11 cellular contexts compared by ENCODE assay signal in the genomic region with DNA sequence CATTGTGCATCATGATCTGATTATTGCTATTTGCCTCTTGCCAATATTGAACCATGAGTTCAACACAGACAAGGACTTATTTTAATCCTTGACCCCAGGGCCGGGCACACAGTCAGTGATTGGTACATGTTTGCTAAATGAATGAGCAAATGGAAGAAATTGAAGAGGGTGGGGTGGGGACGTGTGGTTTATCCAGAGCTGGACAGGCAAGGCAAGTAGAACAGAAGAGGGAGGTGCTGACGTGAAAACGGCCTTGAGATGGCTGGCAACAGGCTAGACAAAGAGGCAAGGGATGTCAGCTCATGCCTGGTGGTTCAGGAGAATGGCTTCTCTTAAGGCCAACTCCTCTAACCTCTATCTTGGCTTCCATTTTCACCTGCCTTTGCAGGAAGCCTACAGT. TPM values are rescaled to one million over a fixed set of nuclear protein-coding genes. Genes with fewer than 3 reads are reported as not detected.
DNase-seq lines count a peak whose midpoint lies in the region; ATAC-seq, FAIRE-seq and TF ChIP-seq lines count a peak whose summit lies in the region.
"Not testable (repeated sequence)": the region's sequence is repeated elsewhere in the genome, so short reads cannot be mapped to it uniquely, and the experiment has no call there.
"Had no signal": no experiment of that assay in that cellular context is flagged by ENCODE, and none has a peak within 500 bp of the region (broad histone marks: within the 10 kb centered on the region; RNA-seq: fewer than 3 reads in every experiment).

No MANE protein-coding gene starts in this region.

- in situ Hi-C loops in GM12878 (cut with MboI); K562 (cut with MboI); HepG2 (cut with HindIII; ENCODE audit: extremely low pct_ligation_motif_present, low pct_unique_long_range_greater_than_20kb): not testable (repeated sequence)

- not testable (repeated sequence) for ATAC-seq in GM12878
- ATAC-seq in K562 (peak; percentile 64), left lobe of liver (peak; percentile 78), HepG2 (peak; percentile 74), right lobe of liver (peak; percentile 53 to 85 (median 76))

- not testable (repeated sequence) for H3K36me3 ChIP-seq in GM12878 (ENCODE audit: control insufficient read depth in 2 of 2, insufficient read depth in 2 of 2, low read length in 1 of 2); K562 (ENCODE audit: control insufficient read depth, insufficient read depth, low read length); bronchial epithelial cell (ENCODE audit: control insufficient read depth, insufficient read depth, low read length); HepG2 (replicated peaks in 1 of 2; ENCODE audit: control insufficient read depth in 1 of 2, insufficient read depth in 2 of 2, low read length in 2 of 2); right lobe of liver

- not testable (repeated sequence) for TF ChIP-seq RAD21 in GM12878 (IDR thresholded peaks at IDR 0.05; ENCODE audit: insufficient read depth, low read depth, low read length); K562 (CRISPR knock-in tag; conservative IDR thresholded peaks at IDR 0.05 in 1 of 2, IDR thresholded peaks at IDR 0.05 in 1 of 2); HepG2 (CRISPR knock-in tag; IDR thresholded peaks at IDR 0.05)

- H2AFZ ChIP-seq in GM12878 (ENCODE audit: control insufficient read depth, low read depth, low read length); K562 (ENCODE audit: low read depth, low read length); HepG2 (ENCODE audit: low read length): not testable (repeated sequence)

- not testable (repeated sequence) for BruUV-seq in GM12878 (replicated peaks; lab: Mats Ljungman, UMichigan); HepG2 (replicated peaks; lab: Mats Ljungman, UMichigan)
- BruUV-seq in K562 (replicated peaks; lab: Mats Ljungman, UMichigan): TSS peak; percentile 74

- DNase-seq in HTR-8/SVneo (ENCODE audit: insufficient read length, low spot score); GM12878 (ENCODE audit: low read depth, low spot score); K562 (ENCODE audit: extremely low read depth in 1 of 4, low spot score in 3 of 4); bronchial epithelial cell (ENCODE audit: low read depth); left lobe of liver (ENCODE audit: low spot score); HepG2 (ENCODE audit: low spot score); right lobe of liver: not testable (repeated sequence)

- not testable (repeated sequence) for H3K9ac ChIP-seq in GM12878 (ENCODE audit: control insufficient read depth, insufficient read depth, low read length); K562 (ENCODE audit: insufficient read depth in 1 of 2, low read depth in 2 of 2, low read length in 2 of 2); HepG2 (ENCODE audit: insufficient read depth, low read depth, low read length)

- not testable (repeated sequence) for H3K27ac ChIP-seq in GM12878 (ENCODE audit: control insufficient read depth, insufficient read depth); HepG2 (ENCODE audit: extremely low read length, insufficient read depth, low read length); right lobe of liver
- peak overlapping the region; percentile 80; the same call in 2 of the 3 replicates for H3K27ac ChIP-seq in K562 (ENCODE audit: extremely low read depth, low read depth, low read length)

- CTCF ChIA-PET in GM12878 (lab: Yijun Ruan, JAX); K562 (lab: Yijun Ruan, JAX; ENCODE audit: low intra/inter-chr PET ratio); HepG2 (lab: Yijun Ruan, JAX; ENCODE audit: low intra/inter-chr PET ratio, low total read pairs): not testable (repeated sequence)

- H3K4me1 ChIP-seq in GM12878 (ENCODE audit: control insufficient read depth, insufficient read depth, low read length); K562 (replicated peaks in 1 of 2; ENCODE audit: control insufficient read depth in 2 of 2, insufficient read depth in 2 of 2, low read length in 2 of 2); HepG2 (ENCODE audit: insufficient read depth, low read length); right lobe of liver: not testable (repeated sequence)

- POLR2A ChIA-PET in GM12878 (lab: Charles Lee); HepG2 (lab: Yijun Ruan, JAX): not testable (repeated sequence)
- POLR2A ChIA-PET in K562 (lab: Yijun Ruan, JAX): interaction anchor here (0.9 kb wide), 1 partner anchor 17 kb away, joined by 4 read pairs; the partner anchor contains the start of gene RPL39

- not testable (repeated sequence) for H3K27me3 ChIP-seq in GM12878 (replicated peaks in 1 of 2; ENCODE audit: control insufficient read depth in 2 of 2, insufficient read depth in 2 of 2, low read length in 1 of 2); K562 (ENCODE audit: control insufficient read depth in 2 of 2, insufficient read depth in 2 of 2, low read length in 2 of 2); bronchial epithelial cell (ENCODE audit: control insufficient read depth, insufficient read depth, low read length); HepG2 (ENCODE audit: control insufficient read depth in 1 of 2, insufficient read depth in 2 of 2, low read length in 2 of 2); right lobe of liver

- not testable (repeated sequence) for TF ChIP-seq EP300 in GM12878 (IDR thresholded peaks at IDR 0.05; ENCODE audit: borderline replicate concordance in 1 of 2, control insufficient read depth in 1 of 2, low read depth in 2 of 2, low read length in 2 of 2); K562 (IDR thresholded peaks at IDR 0.05; ENCODE audit: low read length); HepG2 (IDR thresholded peaks at IDR 0.05; ENCODE audit: low read depth in 2 of 2, low read length in 2 of 2); HepG2 (CRISPR knock-in tag; IDR thresholded peaks at IDR 0.05; ENCODE audit: borderline replicate concordance)

- not testable (repeated sequence) for TF ChIP-seq CTCF in GM12878 (IDR thresholded peaks at IDR 0.05 in 2 of 3, conservative IDR thresholded peaks at IDR 0.05 in 1 of 3; ENCODE audit: control insufficient read depth in 2 of 3, extremely low read depth in 1 of 3, insufficient read depth in 1 of 3, low read depth in 3 of 3, low read length in 3 of 3); K562 (IDR thresholded peaks at IDR 0.05 in 2 of 3, conservative IDR thresholded peaks at IDR 0.05 in 1 of 3; ENCODE audit: insufficient read depth in 2 of 3, low read depth in 1 of 3, low read length in 3 of 3); bronchial epithelial cell (IDR thresholded peaks at IDR 0.05; ENCODE audit: insufficient read depth, low read length, severe bottlenecking); HepG2 (CRISPR knock-in tag; IDR thresholded peaks at IDR 0.05); right lobe of liver (IDR thresholded peaks at IDR 0.05)

- intact Hi-C loops in GM12878 (cut with micrococcal nuclease; ENCODE audit: unreplicated experiment); K562 (cut with micrococcal nuclease); HepG2 (cut with micrococcal nuclease; ENCODE audit: unreplicated experiment); right lobe of liver (cut with DNase I): not testable (repeated sequence)

- SMC1A ChIA-PET in GM12878 (lab: Charles Lee; ENCODE audit: uncharacterized antibody, unreplicated experiment): interaction anchor here (1.4 kb wide), 1 partner anchor 62 kb away, joined by 3 read pairs; no protein-coding TSS in a partner anchor

- RAD21 ChIA-PET in GM12878 (lab: Charles Lee; ENCODE audit: unreplicated experiment): not testable (repeated sequence)

- WGBS in GM12878 (ENCODE audit: insufficient coverage, insufficient replicate concordance, low lambda C conversion rate, missing lambda C conversion rate): no CpG with 5 or more reads among the region's 4 CpGs
- no CpG with 5 or more reads among the region's 4 CpGs for WGBS in K562 (ENCODE audit: insufficient coverage, low coverage, missing lambda C conversion rate)
- WGBS in HepG2 (ENCODE audit: low lambda C conversion rate): 0% methylated on average over 1 of the region's 4 CpGs
- WGBS in right lobe of liver (ENCODE audit: insufficient coverage, low coverage, low lambda C conversion rate, missing lambda C conversion rate): no CpG with 5 or more reads among the region's 4 CpGs

- H4K20me1 ChIP-seq in GM12878 (ENCODE audit: control insufficient read depth, insufficient read depth); K562 (replicated peaks; ENCODE audit: control insufficient read depth, insufficient read depth, low read length); HepG2 (ENCODE audit: insufficient read depth, low read length): not testable (repeated sequence)

- not testable (repeated sequence) for H3K4me3 ChIP-seq in GM12878; K562; bronchial epithelial cell (ENCODE audit: low read depth, low read length); HepG2 (replicated peaks in 1 of 3; ENCODE audit: insufficient read depth in 1 of 3, low read depth in 2 of 3, low read length in 3 of 3); right lobe of liver

- not testable (repeated sequence) for H3K4me2 ChIP-seq in GM12878 (ENCODE audit: control insufficient read depth, insufficient read depth); K562 (ENCODE audit: insufficient read depth, low read length); HepG2 (ENCODE audit: low read depth, low read length)

- not testable (repeated sequence) for TF ChIP-seq POLR2A in GM12878 (IDR thresholded peaks at IDR 0.05; ENCODE audit: low read depth, low read length); K562 (conservative IDR thresholded peaks at IDR 0.05); HepG2 (IDR thresholded peaks at IDR 0.05; ENCODE audit: insufficient read depth in 1 of 2, low read depth in 2 of 2, low read length in 2 of 2); right lobe of liver (IDR thresholded peaks at IDR 0.05)

- not testable (repeated sequence) for H3K79me2 ChIP-seq in GM12878 (ENCODE audit: control insufficient read depth, insufficient read depth, low read length); K562 (ENCODE audit: control insufficient read depth, insufficient read depth, low read length); HepG2 (ENCODE audit: insufficient read depth, low read length)

- FAIRE-seq in HTR-8/SVneo (lab: Jason Lieb, UNC) (peak; percentile 88), GM12878 (lab: Jason Lieb, UNC) (peak; percentile 61), bronchial epithelial cell (lab: Jason Lieb, UNC) (peak; percentile 73)
- FAIRE-seq in K562 (lab: Jason Lieb, UNC); HepG2 (lab: Jason Lieb, UNC): not testable (repeated sequence)

- H3K9me3 ChIP-seq in GM12878 (replicated peaks; ENCODE audit: control insufficient read depth, insufficient read depth, low read length); K562 (replicated peaks; ENCODE audit: control insufficient read depth, insufficient read depth, low read depth, low read length); HepG2 (ENCODE audit: low read length); right lobe of liver: not testable (repeated sequence)

- H3K9me1 ChIP-seq in K562 (ENCODE audit: control insufficient read depth, insufficient read depth, low read length): not testable (repeated sequence)

RNA-seq across cellular contexts. Expression of gene RPL39, which starts 17.0 kb away (rescaled TPM):
- 298 and 461 TPM in 2 replicates for total RNA-seq in GM12878 (2013; cell fraction: nucleolus; rRNA removed)
- total RNA-seq in GM12878 (2014; rRNA removed) (1,792 and 2,082 TPM in 2 replicates), GM12878 (2014; rRNA removed; fragmentation: Illumina TruSeq; extraction: Trizol) (3,753 and 4,112 TPM in 2 replicates), GM12878 (2021) (2,274 and 2,439 TPM in 2 replicates), K562 (2014; rRNA removed) (1,067 and 1,382 TPM in 2 replicates), K562 (2014; rRNA removed; fragmentation: Illumina TruSeq; extraction: Trizol) (4,057 and 4,318 TPM in 2 replicates), K562 (2015; rRNA removed; fragmentation: Illumina TruSeq; extraction: Trizol) (2,995 and 3,004 TPM in 2 replicates), K562 (2021) (2,027 and 2,325 TPM in 2 replicates), bronchial epithelial cell (2,415 and 8,689 TPM in 2 replicates), left lobe of liver (513 TPM), HepG2 (2016; rRNA removed; fragmentation: Illumina TruSeq; extraction: Trizol) (3,547 and 3,928 TPM in 2 replicates), right lobe of liver (1,000 to 10,000 TPM in 2 of 6 experiments, 100 to 1,000 TPM in 4; 587 to 2,308 (median 667) TPM)
- 4,793 TPM for polyA plus RNA-seq in GM12878 (2011; ENCODE audit: low read depth)
- polyA plus RNA-seq in GM12878 (2011; rRNA removed) (4,235 and 5,931 TPM in 2 replicates), GM12878 (2014; fragmentation: Illumina TruSeq; extraction: Trizol) (6,541 and 7,422 TPM in 2 replicates), GM12878 (2014; fragmentation: Nextera tagmentation; extraction: Ambion mirVana) (1,000 to 10,000 TPM; 4,146 to 5,350 TPM), GM12878 (2014; rRNA removed) (2,881 and 3,581 TPM in 2 replicates), GM12878 (2016; fragmentation: Nextera tagmentation; extraction: Ambion mirVana) (1,000 to 10,000 TPM; 1,812 to 1,889 TPM), K562 (2011; rRNA removed) (3,720 and 3,778 TPM in 2 replicates), K562 (2014; fragmentation: Illumina TruSeq; extraction: Trizol) (4,858 and 5,043 TPM in 2 replicates), K562 (2014; fragmentation: Nextera tagmentation; extraction: Ambion mirVana) (1,000 to 10,000 TPM; 3,226 to 3,583 TPM), K562 (2014; rRNA removed) (2,850 and 3,458 TPM in 2 replicates), HepG2 (2011; rRNA removed) (2,024 and 2,312 TPM in 2 replicates)
- polyA plus RNA-seq in GM12878 (2011; cell fraction: cytosol; rRNA removed): 2,324 and 2,798 TPM in 2 replicates
- polyA plus RNA-seq in GM12878 (2011; cell fraction: nucleus; rRNA removed): 799 and 1,687 TPM in 2 replicates
- 9,814 and 10,250 TPM in 2 replicates for polyA plus RNA-seq in GM12878 (2012)
- 1,155 and 1,469 TPM in 2 replicates for polyA minus RNA-seq in GM12878 (2011; rRNA and poly(A)+ RNA removed)
- 295 and 328 TPM in 2 replicates for polyA minus RNA-seq in GM12878 (2011; cell fraction: cytosol; rRNA and poly(A)+ RNA removed)
- polyA minus RNA-seq in GM12878 (2011; cell fraction: nucleus; rRNA and poly(A)+ RNA removed): 71.3 and 90.8 TPM in 2 replicates
- total RNA-seq in K562 (2011; cell fraction: chromatin; rRNA removed; ENCODE audit: low replicate concordance): 163 and 225 TPM in 2 replicates
- total RNA-seq in K562 (2011; cell fraction: nucleolus; rRNA removed): 259 and 268 TPM in 2 replicates
- 538 and 1,218 TPM in 2 replicates for total RNA-seq in K562 (2011; cell fraction: nucleoplasm; rRNA removed)
- 1,208 and 3,177 TPM in 2 replicates for polyA plus RNA-seq in K562 (2011; cell fraction: cytosol; rRNA removed)
- polyA plus RNA-seq in K562 (2011; cell fraction: nucleus; rRNA removed): 415 and 1,277 TPM in 2 replicates
- 4,647 and 6,635 TPM in 2 replicates for polyA plus RNA-seq in K562 (2012)
- 1,510 and 2,086 TPM in 2 replicates for polyA minus RNA-seq in K562 (2011; rRNA and poly(A)+ RNA removed)
- 276 and 372 TPM in 2 replicates for polyA minus RNA-seq in K562 (2011; cell fraction: cytosol; rRNA and poly(A)+ RNA removed)
- 48.2 and 180 TPM in 2 replicates for polyA minus RNA-seq in K562 (2011; cell fraction: nucleus; rRNA and poly(A)+ RNA removed)
- total RNA-seq in HepG2 (2016; cell fraction: cytosol; rRNA removed; fragmentation: Illumina TruSeq; extraction: Trizol; ENCODE audit: low read depth): 5,522 and 6,331 TPM in 2 replicates
- total RNA-seq in HepG2 (2016; cell fraction: insoluble cytoplasmic fraction; rRNA removed; fragmentation: Illumina TruSeq; extraction: Trizol): 3,541 and 3,944 TPM in 2 replicates
- 8,253 and 8,590 TPM in 2 replicates for total RNA-seq in HepG2 (2016; cell fraction: membrane; rRNA removed; fragmentation: Illumina TruSeq; extraction: Trizol)
- 1,224 and 1,272 TPM in 2 replicates for total RNA-seq in HepG2 (2016; cell fraction: nucleus; rRNA removed; fragmentation: Illumina TruSeq; extraction: Trizol)
- polyA plus RNA-seq in HepG2 (2011; cell fraction: cytosol; rRNA removed): 1,813 and 3,532 TPM in 2 replicates
- polyA plus RNA-seq in HepG2 (2011; cell fraction: nucleus; rRNA removed): 603 and 692 TPM in 2 replicates
- polyA plus RNA-seq in HepG2 (2012): 6,677 and 8,105 TPM in 2 replicates
- 5,588 and 5,933 TPM in 2 replicates for polyA plus RNA-seq in HepG2 (2016; cell fraction: cytosol; fragmentation: Illumina TruSeq; extraction: Trizol; ENCODE audit: low read depth)
- polyA plus RNA-seq in HepG2 (2016; cell fraction: insoluble cytoplasmic fraction; fragmentation: Illumina TruSeq; extraction: Trizol; ENCODE audit: low read depth): 3,018 and 3,146 TPM in 2 replicates
- polyA plus RNA-seq in HepG2 (2016; cell fraction: membrane; fragmentation: Illumina TruSeq; extraction: Trizol; ENCODE audit: low read depth): 6,670 and 7,089 TPM in 2 replicates
- polyA plus RNA-seq in HepG2 (2016; cell fraction: nucleus; fragmentation: Illumina TruSeq; extraction: Trizol; ENCODE audit: insufficient read depth, low read depth): 1,707 and 1,826 TPM in 2 replicates
- polyA minus RNA-seq in HepG2 (2011; rRNA and poly(A)+ RNA removed; ENCODE audit: low replicate concordance): 70.8 and 199 TPM in 2 replicates
- polyA minus RNA-seq in HepG2 (2011; cell fraction: cytosol; rRNA and poly(A)+ RNA removed): 275 and 347 TPM in 2 replicates
- 102 and 178 TPM in 2 replicates for polyA minus RNA-seq in HepG2 (2011; cell fraction: nucleus; rRNA and poly(A)+ RNA removed)

RNA-seq across cellular contexts. Expression of gene UPF3B, which starts 44.3 kb away (rescaled TPM):
- total RNA-seq in GM12878 (2013; cell fraction: nucleolus; rRNA removed): 11.4 and 12.5 TPM in 2 replicates
- total RNA-seq in GM12878 (2014; rRNA removed) (5.7 and 7.2 TPM in 2 replicates), GM12878 (2014; rRNA removed; fragmentation: Illumina TruSeq; extraction: Trizol) (15.0 and 16.5 TPM in 2 replicates), GM12878 (2021) (12.3 and 14.4 TPM in 2 replicates), K562 (2014; rRNA removed) (17.5 and 17.6 TPM in 2 replicates), K562 (2014; rRNA removed; fragmentation: Illumina TruSeq; extraction: Trizol) (32.3 and 38.1 TPM in 2 replicates), K562 (2015; rRNA removed; fragmentation: Illumina TruSeq; extraction: Trizol) (28.3 and 32.3 TPM in 2 replicates), K562 (2021) (17.9 and 19.7 TPM in 2 replicates), bronchial epithelial cell (1.1 and 2.9 TPM in 2 replicates), left lobe of liver (2.9 TPM), HepG2 (2016; rRNA removed; fragmentation: Illumina TruSeq; extraction: Trizol) (7.2 and 8.2 TPM in 2 replicates), right lobe of liver (1 to 10 TPM; 1.9 to 3.5 (median 2.5) TPM)
- 11.6 TPM for polyA plus RNA-seq in GM12878 (2011; ENCODE audit: low read depth)
- polyA plus RNA-seq in GM12878 (2011; rRNA removed) (24.8 and 38.7 TPM in 2 replicates), GM12878 (2014; fragmentation: Illumina TruSeq; extraction: Trizol) (35.3 and 44.1 TPM in 2 replicates), GM12878 (2014; fragmentation: Nextera tagmentation; extraction: Ambion mirVana) (10 to 100 TPM; 24.6 to 27.0 TPM), GM12878 (2014; rRNA removed) (14.6 and 17.4 TPM in 2 replicates), GM12878 (2016; fragmentation: Nextera tagmentation; extraction: Ambion mirVana) (10 to 100 TPM; 22.1 to 22.2 TPM), K562 (2011; rRNA removed) (23.1 and 31.8 TPM in 2 replicates), K562 (2014; fragmentation: Illumina TruSeq; extraction: Trizol) (44.0 and 57.0 TPM in 2 replicates), K562 (2014; fragmentation: Nextera tagmentation; extraction: Ambion mirVana) (10 to 100 TPM; 24.1 to 37.5 TPM), K562 (2014; rRNA removed) (37.9 and 40.8 TPM in 2 replicates), HepG2 (2011; rRNA removed) (4.6 and 5.2 TPM in 2 replicates)
- polyA plus RNA-seq in GM12878 (2011; cell fraction: cytosol; rRNA removed): 5.8 and 6.9 TPM in 2 replicates
- polyA plus RNA-seq in GM12878 (2011; cell fraction: nucleus; rRNA removed): 12.3 and 14.4 TPM in 2 replicates
- polyA plus RNA-seq in GM12878 (2012): 16.7 and 17.3 TPM in 2 replicates
- 4.1 and 5.0 TPM in 2 replicates for polyA minus RNA-seq in GM12878 (2011; rRNA and poly(A)+ RNA removed)
- 1.6 and 3.3 TPM in 2 replicates for polyA minus RNA-seq in GM12878 (2011; cell fraction: cytosol; rRNA and poly(A)+ RNA removed)
- 3.3 and 3.4 TPM in 2 replicates for polyA minus RNA-seq in GM12878 (2011; cell fraction: nucleus; rRNA and poly(A)+ RNA removed)
- 5.5 and 22.5 TPM in 2 replicates for total RNA-seq in K562 (2011; cell fraction: chromatin; rRNA removed; ENCODE audit: low replicate concordance)
- 4.9 and 5.3 TPM in 2 replicates for total RNA-seq in K562 (2011; cell fraction: nucleolus; rRNA removed)
- 7.7 and 8.8 TPM in 2 replicates for total RNA-seq in K562 (2011; cell fraction: nucleoplasm; rRNA removed)
- polyA plus RNA-seq in K562 (2011; cell fraction: cytosol; rRNA removed): 3.5 and 7.9 TPM in 2 replicates
- polyA plus RNA-seq in K562 (2011; cell fraction: nucleus; rRNA removed): 8.2 and 13.0 TPM in 2 replicates
- 25.6 and 37.7 TPM in 2 replicates for polyA plus RNA-seq in K562 (2012)
- polyA minus RNA-seq in K562 (2011; rRNA and poly(A)+ RNA removed): 18.5 and 21.4 TPM in 2 replicates
- polyA minus RNA-seq in K562 (2011; cell fraction: cytosol; rRNA and poly(A)+ RNA removed): 6.7 and 6.8 TPM in 2 replicates
- 4.4 and 8.8 TPM in 2 replicates for polyA minus RNA-seq in K562 (2011; cell fraction: nucleus; rRNA and poly(A)+ RNA removed)
- 0.62 and 0.81 TPM in 2 replicates for total RNA-seq in HepG2 (2016; cell fraction: cytosol; rRNA removed; fragmentation: Illumina TruSeq; extraction: Trizol; ENCODE audit: low read depth)
- total RNA-seq in HepG2 (2016; cell fraction: insoluble cytoplasmic fraction; rRNA removed; fragmentation: Illumina TruSeq; extraction: Trizol): 7.0 and 7.4 TPM in 2 replicates
- total RNA-seq in HepG2 (2016; cell fraction: membrane; rRNA removed; fragmentation: Illumina TruSeq; extraction: Trizol): 1.4 and 1.8 TPM in 2 replicates
- total RNA-seq in HepG2 (2016; cell fraction: nucleus; rRNA removed; fragmentation: Illumina TruSeq; extraction: Trizol): 7.5 and 9.2 TPM in 2 replicates
- polyA plus RNA-seq in HepG2 (2011; cell fraction: cytosol; rRNA removed): 2.1 and 2.2 TPM in 2 replicates
- 3.7 and 4.1 TPM in 2 replicates for polyA plus RNA-seq in HepG2 (2011; cell fraction: nucleus; rRNA removed)
- 5.6 and 7.2 TPM in 2 replicates for polyA plus RNA-seq in HepG2 (2012)
- 0.47 and 0.50 TPM in 2 replicates for polyA plus RNA-seq in HepG2 (2016; cell fraction: cytosol; fragmentation: Illumina TruSeq; extraction: Trizol; ENCODE audit: low read depth)
- 14.8 and 16.1 TPM in 2 replicates for polyA plus RNA-seq in HepG2 (2016; cell fraction: insoluble cytoplasmic fraction; fragmentation: Illumina TruSeq; extraction: Trizol; ENCODE audit: low read depth)
- 0.74 and 0.84 TPM in 2 replicates for polyA plus RNA-seq in HepG2 (2016; cell fraction: membrane; fragmentation: Illumina TruSeq; extraction: Trizol; ENCODE audit: low read depth)
- 14.6 and 15.3 TPM in 2 replicates for polyA plus RNA-seq in HepG2 (2016; cell fraction: nucleus; fragmentation: Illumina TruSeq; extraction: Trizol; ENCODE audit: insufficient read depth, low read depth)
- polyA minus RNA-seq in HepG2 (2011; rRNA and poly(A)+ RNA removed; ENCODE audit: low replicate concordance): 0.30 and 2.3 TPM in 2 replicates
- 0.49 and 1.5 TPM in 2 replicates for polyA minus RNA-seq in HepG2 (2011; cell fraction: cytosol; rRNA and poly(A)+ RNA removed)
- polyA minus RNA-seq in HepG2 (2011; cell fraction: nucleus; rRNA and poly(A)+ RNA removed): 8.5 and 10.4 TPM in 2 replicates

RNA-seq across cellular contexts. Expression of gene SOWAHD, which starts 50.1 kb away (rescaled TPM):
- total RNA-seq in GM12878 (2013; cell fraction: nucleolus; rRNA removed): 3.8 and 5.0 TPM in 2 replicates
- total RNA-seq in GM12878 (2014; rRNA removed) (5.4 and 5.6 TPM in 2 replicates), GM12878 (2014; rRNA removed; fragmentation: Illumina TruSeq; extraction: Trizol) (1.5 and 1.6 TPM in 2 replicates), GM12878 (2021) (7.4 and 7.8 TPM in 2 replicates), K562 (2014; rRNA removed) (0.20 TPM in 1 of 2 replicates, not detected in the other), K562 (2014; rRNA removed; fragmentation: Illumina TruSeq; extraction: Trizol) (not detected in 2 replicates), K562 (2015; rRNA removed; fragmentation: Illumina TruSeq; extraction: Trizol) (0.15 TPM in 1 of 2 replicates, not detected in the other), K562 (2021) (not detected in 2 replicates), bronchial epithelial cell (under 0.01 TPM in 2 replicates), left lobe of liver (0.45 TPM), HepG2 (2016; rRNA removed; fragmentation: Illumina TruSeq; extraction: Trizol) (0.62 and 1.0 TPM in 2 replicates), right lobe of liver (1 to 10 TPM in 1 of 6 experiments, under 1 TPM in 4, not detected in 1; 0.19 to 1.2 (median 0.29) TPM)
- polyA plus RNA-seq in GM12878 (2011; ENCODE audit: low read depth): not detected
- polyA plus RNA-seq in GM12878 (2011; rRNA removed) (1.3 and 2.2 TPM in 2 replicates), GM12878 (2014; fragmentation: Illumina TruSeq; extraction: Trizol) (0.41 and 1.4 TPM in 2 replicates), GM12878 (2014; fragmentation: Nextera tagmentation; extraction: Ambion mirVana) (under 1 TPM; 0.27 to 0.69 TPM), GM12878 (2014; rRNA removed) (5.7 and 6.1 TPM in 2 replicates), GM12878 (2016; fragmentation: Nextera tagmentation; extraction: Ambion mirVana) (1 to 10 TPM; 2.9 to 3.7 TPM), K562 (2011; rRNA removed) (0.11 and 0.13 TPM in 2 replicates), K562 (2014; fragmentation: Illumina TruSeq; extraction: Trizol) (not detected in 2 replicates), K562 (2014; fragmentation: Nextera tagmentation; extraction: Ambion mirVana) (not detected), K562 (2014; rRNA removed) (0.15 and 0.29 TPM in 2 replicates), HepG2 (2011; rRNA removed) (1.3 and 2.1 TPM in 2 replicates)
- polyA plus RNA-seq in GM12878 (2011; cell fraction: cytosol; rRNA removed): 2.3 and 3.7 TPM in 2 replicates
- 2.3 TPM in 2 replicates for polyA plus RNA-seq in GM12878 (2011; cell fraction: nucleus; rRNA removed)
- 1.0 and 2.8 TPM in 2 replicates for polyA plus RNA-seq in GM12878 (2012)
- 0.37 and 1.6 TPM in 2 replicates for polyA minus RNA-seq in GM12878 (2011; rRNA and poly(A)+ RNA removed)
- 0.94 and 1.1 TPM in 2 replicates for polyA minus RNA-seq in GM12878 (2011; cell fraction: cytosol; rRNA and poly(A)+ RNA removed)
- polyA minus RNA-seq in GM12878 (2011; cell fraction: nucleus; rRNA and poly(A)+ RNA removed): 0.67 and 1.1 TPM in 2 replicates
- not detected in 2 replicates for total RNA-seq in K562 (2011; cell fraction: chromatin; rRNA removed; ENCODE audit: low replicate concordance)
- not detected in 2 replicates for total RNA-seq in K562 (2011; cell fraction: nucleolus; rRNA removed)
- total RNA-seq in K562 (2011; cell fraction: nucleoplasm; rRNA removed): not detected in 2 replicates
- polyA plus RNA-seq in K562 (2011; cell fraction: cytosol; rRNA removed): 0.12 and 0.16 TPM in 2 replicates
- 0.08 TPM in 1 of 2 replicates, not detected in the other for polyA plus RNA-seq in K562 (2011; cell fraction: nucleus; rRNA removed)
- polyA plus RNA-seq in K562 (2012): 0.10 and 0.18 TPM in 2 replicates
- not detected in 2 replicates for polyA minus RNA-seq in K562 (2011; rRNA and poly(A)+ RNA removed)
- not detected in 2 replicates for polyA minus RNA-seq in K562 (2011; cell fraction: cytosol; rRNA and poly(A)+ RNA removed)
- polyA minus RNA-seq in K562 (2011; cell fraction: nucleus; rRNA and poly(A)+ RNA removed): not detected in 2 replicates
- 0.18 TPM in 1 of 2 replicates, not detected in the other for total RNA-seq in HepG2 (2016; cell fraction: cytosol; rRNA removed; fragmentation: Illumina TruSeq; extraction: Trizol; ENCODE audit: low read depth)
- total RNA-seq in HepG2 (2016; cell fraction: insoluble cytoplasmic fraction; rRNA removed; fragmentation: Illumina TruSeq; extraction: Trizol): 0.51 and 0.69 TPM in 2 replicates
- 0.43 and 0.45 TPM in 2 replicates for total RNA-seq in HepG2 (2016; cell fraction: membrane; rRNA removed; fragmentation: Illumina TruSeq; extraction: Trizol)
- total RNA-seq in HepG2 (2016; cell fraction: nucleus; rRNA removed; fragmentation: Illumina TruSeq; extraction: Trizol): 0.38 and 0.65 TPM in 2 replicates
- polyA plus RNA-seq in HepG2 (2011; cell fraction: cytosol; rRNA removed): 1.9 and 2.2 TPM in 2 replicates
- 0.82 and 1.6 TPM in 2 replicates for polyA plus RNA-seq in HepG2 (2011; cell fraction: nucleus; rRNA removed)
- polyA plus RNA-seq in HepG2 (2012): 1.3 TPM in 2 replicates
- 0.16 and 0.17 TPM in 2 replicates for polyA plus RNA-seq in HepG2 (2016; cell fraction: cytosol; fragmentation: Illumina TruSeq; extraction: Trizol; ENCODE audit: low read depth)
- polyA plus RNA-seq in HepG2 (2016; cell fraction: insoluble cytoplasmic fraction; fragmentation: Illumina TruSeq; extraction: Trizol; ENCODE audit: low read depth): 0.63 and 1.0 TPM in 2 replicates
- polyA plus RNA-seq in HepG2 (2016; cell fraction: membrane; fragmentation: Illumina TruSeq; extraction: Trizol; ENCODE audit: low read depth): 0.47 and 0.48 TPM in 2 replicates
- 0.60 and 1.0 TPM in 2 replicates for polyA plus RNA-seq in HepG2 (2016; cell fraction: nucleus; fragmentation: Illumina TruSeq; extraction: Trizol; ENCODE audit: insufficient read depth, low read depth)
- polyA minus RNA-seq in HepG2 (2011; rRNA and poly(A)+ RNA removed; ENCODE audit: low replicate concordance): 1.4 TPM in 1 of 2 replicates, not detected in the other
- 0.79 and 1.1 TPM in 2 replicates for polyA minus RNA-seq in HepG2 (2011; cell fraction: cytosol; rRNA and poly(A)+ RNA removed)
- polyA minus RNA-seq in HepG2 (2011; cell fraction: nucleus; rRNA and poly(A)+ RNA removed): 0.39 and 0.62 TPM in 2 replicates
- total RNA-seq: A172; A673; Calu3; CD4-positive, CD25-positive, alpha-beta regulatory T cell had no signal
